ENCODE assay signal across 12 cellular contexts in the genomic region with DNA sequence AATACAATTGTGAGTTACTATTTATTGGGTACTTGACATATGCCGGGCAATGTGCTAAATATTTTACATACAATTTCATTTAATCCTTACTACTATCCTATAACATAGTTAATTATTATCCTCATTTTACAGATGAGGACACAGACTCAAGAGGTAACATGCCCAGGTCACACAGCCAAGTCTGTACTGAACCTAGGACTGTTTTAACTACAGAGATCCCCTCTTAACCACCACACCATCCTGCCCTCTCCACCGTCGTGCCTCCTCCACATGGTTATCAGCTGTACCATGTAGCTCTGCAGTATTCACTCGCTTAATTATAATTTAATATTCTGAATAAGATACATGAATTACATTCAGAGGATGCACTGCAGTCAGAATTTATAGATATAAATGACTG. TPM values are rescaled to one million over a fixed set of nuclear protein-coding genes. Genes with fewer than 3 reads are reported as not detected.
DNase-seq lines count a peak whose midpoint lies in the region; ATAC-seq and TF ChIP-seq lines count a peak whose summit lies in the region.
"Had no signal": no experiment of that assay in that cellular context is flagged by ENCODE, and none has a peak within 500 bp of the region (broad histone marks: within the 10 kb centered on the region; RNA-seq: fewer than 3 reads in every experiment).

No MANE protein-coding gene starts in this region.

- H3K4me1 Mint-ChIP-seq in activated naive CD4-positive, alpha-beta T cell treated with anti-CD3 and anti-CD28 coated beads for 36 hours (ENCODE audit: low read depth) = peaks cover 73% of the 10 kb centered on the region
- peaks cover 67% of the 10 kb centered on the region for H3K4me1 Mint-ChIP-seq in stimulated activated naive CD8-positive, alpha-beta T cell treated with anti-CD3 and anti-CD28 coated beads, Interleukin-15, amount 100 ng/mL, for 72 hours

- CTCF ChIA-PET in activated naive CD4-positive, alpha-beta T cell treated with anti-CD3 and anti-CD28 coated beads for 36 hours (lab: Charles Lee) = interaction anchor here (1.1 to 1.4 kb wide), 2 partner anchors 11 to 17 kb away, joined by 4 read pairs; no protein-coding TSS in a partner anchor

- peaks cover 4% of the 10 kb centered on the region for H3K36me3 Mint-ChIP-seq in activated naive CD4-positive, alpha-beta T cell treated with anti-CD3 and anti-CD28 coated beads for 36 hours (ENCODE audit: low read depth)

- H3K4me3 Mint-ChIP-seq in activated naive CD4-positive, alpha-beta T cell treated with anti-CD3 and anti-CD28 coated beads for 36 hours = peak overlapping the region; percentile 9
- peak overlapping the region; percentile 23 to 37 for H3K4me3 Mint-ChIP-seq in stimulated activated naive CD8-positive, alpha-beta T cell treated with anti-CD3 and anti-CD28 coated beads, Interleukin-15, amount 100 ng/mL, for 72 hours
- H3K4me3 Mint-ChIP-seq: dendritic cell treated with granulocyte-macrophage colony-stimulating factor and Interleukin-4, amounts not matched to agents 40 ng/mL and 50 ng/mL, for 4 days had no signal

- H3K27me3 Mint-ChIP-seq in activated naive CD4-positive, alpha-beta T cell treated with anti-CD3 and anti-CD28 coated beads for 36 hours (ENCODE audit: low read depth) = no peaks in the 10 kb centered on the region
- no peaks in the 10 kb centered on the region for H3K27me3 Mint-ChIP-seq in stimulated activated naive CD8-positive, alpha-beta T cell treated with anti-CD3 and anti-CD28 coated beads, Interleukin-15, amount 100 ng/mL, for 72 hours
- H3K27me3 Mint-ChIP-seq: dendritic cell treated with granulocyte-macrophage colony-stimulating factor and Interleukin-4, amounts not matched to agents 40 ng/mL and 50 ng/mL, for 4 days had no signal

- TF ChIP-seq CTCF in epithelial cell of esophagus (IDR thresholded peaks at IDR 0.05; ENCODE audit: insufficient read depth, low read depth, low read length, missing control alignments) = no peak

- intact Hi-C loops in activated naive CD4-positive, alpha-beta T cell treated with anti-CD3 and anti-CD28 coated beads for 36 hours (cut with micrococcal nuclease) = no loop called here

- DNase-seq in activated naive CD4-positive, alpha-beta T cell treated with anti-CD3 and anti-CD28 coated beads for 36 hours = peak; percentile 27
- DNase-seq in activated naive CD4-positive, alpha-beta T cell treated with anti-CD3 and anti-CD28 coated beads, Interleukin-2, amount 50 U/mL, for 16 hours = no peak
- peak; percentile 24 for DNase-seq in epithelial cell of esophagus (ENCODE audit: low read depth)
- DNase-seq in stimulated activated naive CD8-positive, alpha-beta T cell treated with anti-CD3 and anti-CD28 coated beads, Interleukin-15, amount 100 ng/mL, for 72 hours = no peak
- no peak for DNase-seq in NCI-H446 (lab: John Stamatoyannopoulos, UW)
- no peak for DNase-seq in MV-4-11 (lab: John Stamatoyannopoulos, UW)
- DNase-seq: NCI-H2081 treated with DMSO at 0.1 percent for 48 hours, posterior cingulate gyrus had no signal

- ATAC-seq in HG03354 (IDR thresholded peaks at IDR 0.05; ENCODE audit: poor library complexity, severe bottlenecking, unreplicated experiment) (peak; percentile 43), HG03520 (IDR thresholded peaks at IDR 0.05; ENCODE audit: unreplicated experiment) (no peak)
- peak; percentile 61 for ATAC-seq in stimulated activated naive CD8-positive, alpha-beta T cell treated with anti-CD3 and anti-CD28 coated beads, Interleukin-15, amount 100 ng/mL, for 72 hours

- peak overlapping the region; percentile 41 for H3K27ac Mint-ChIP-seq in activated naive CD4-positive, alpha-beta T cell treated with anti-CD3 and anti-CD28 coated beads for 36 hours
- peak overlapping the region in 1 of 2 donors; percentile 30 for H3K27ac Mint-ChIP-seq in stimulated activated naive CD8-positive, alpha-beta T cell treated with anti-CD3 and anti-CD28 coated beads, Interleukin-15, amount 100 ng/mL, for 72 hours
- H3K27ac Mint-ChIP-seq: dendritic cell treated with granulocyte-macrophage colony-stimulating factor and Interleukin-4, amounts not matched to agents 40 ng/mL and 50 ng/mL, for 4 days had no signal

- H3K9me3 Mint-ChIP-seq in activated naive CD4-positive, alpha-beta T cell treated with anti-CD3 and anti-CD28 coated beads for 36 hours = no peaks in the 10 kb centered on the region
- H3K9me3 Mint-ChIP-seq in stimulated activated naive CD8-positive, alpha-beta T cell treated with anti-CD3 and anti-CD28 coated beads, Interleukin-15, amount 100 ng/mL, for 72 hours = no peaks in the 10 kb centered on the region
- H3K9me3 Mint-ChIP-seq: dendritic cell treated with granulocyte-macrophage colony-stimulating factor and Interleukin-4, amounts not matched to agents 40 ng/mL and 50 ng/mL, for 4 days had no signal

- peak overlapping the region; percentile 24 for H3K4me3 ChIP-seq in epithelial cell of esophagus (ENCODE audit: low read length)
- H3K4me3 ChIP-seq: HAP-1 had no signal

RNA-seq across cellular contexts. Expression of a gene that starts 5.3 kb away (rescaled TPM):
- 10 to 100 TPM; 61.1 to 64.2 TPM for total RNA-seq in activated naive CD4-positive, alpha-beta T cell treated with anti-CD3 and anti-CD28 coated beads for 36 hours

Comparison
In these comparisons a context has a peak if more than half of its experiments do, and no peak if none do; other contexts are left out.
1. DNase-seq: peak in activated naive CD4-positive, alpha-beta T cell treated with anti-CD3 and anti-CD28 coated beads for 36 hours (single experiment) and epithelial cell of esophagus (single experiment); none in activated naive CD4-positive, alpha-beta T cell treated with anti-CD3 and anti-CD28 coated beads, Interleukin-2, amount 50 U/mL, for 16 hours (single experiment), stimulated activated naive CD8-positive, alpha-beta T cell treated with anti-CD3 and anti-CD28 coated beads, Interleukin-15, amount 100 ng/mL, for 72 hours (0 of 2), NCI-H446 (0 of 2) and MV-4-11 (single experiment).